In genomic region chr13:42715909-42716308, GRCh38 we compare ENCODE assay signal across 26 cellular contexts.
"Had no signal": no experiment of that assay in that cellular context is flagged by ENCODE, and none has a peak within 500 bp of the region (broad histone marks: within the 10 kb centered on the region; RNA-seq: fewer than 3 reads in every experiment).

No MANE protein-coding gene starts in this region.

- H3K27ac ChIP-seq: dorsolateral prefrontal cortex, epithelial cell of prostate, foreskin keratinocyte, gastroesophageal sphincter, stomach, thyroid gland, vagina had no signal

- H3K9me3 Mint-ChIP-seq: nephron progenitor cell had no signal

- H3K4me3 ChIP-seq: dorsolateral prefrontal cortex, gastroesophageal sphincter, smooth muscle cell, stomach, thyroid gland, vagina had no signal

- H3K27ac Mint-ChIP-seq: immature natural killer cell; naive thymus-derived CD8-positive, alpha-beta T cell; nephron progenitor cell had no signal

- H3K4me3 Mint-ChIP-seq: immature natural killer cell; naive thymus-derived CD8-positive, alpha-beta T cell; nephron progenitor cell had no signal

- H3K9me3 ChIP-seq: gastroesophageal sphincter, stomach, thyroid gland, vagina had no signal

- H3K4me1 Mint-ChIP-seq: immature natural killer cell; naive thymus-derived CD8-positive, alpha-beta T cell; nephron progenitor cell had no signal

- H3K27me3 ChIP-seq: foreskin keratinocyte, gastroesophageal sphincter, thyroid gland, vagina had no signal

- H3K4me1 ChIP-seq: gastroesophageal sphincter, stomach, thyroid gland, vagina had no signal

- ATAC-seq: esophagus mucosa; foreskin keratinocyte; gastroesophageal sphincter; naive thymus-derived CD8-positive, alpha-beta T cell; sciatic nerve had no signal

- H3K36me3 ChIP-seq: gastroesophageal sphincter, stomach, thyroid gland, vagina had no signal

- H3K36me3 Mint-ChIP-seq: immature natural killer cell; naive thymus-derived CD8-positive, alpha-beta T cell had no signal

- DNase-seq: cerebellar nuclear complex; dorsolateral prefrontal cortex; effector CD4-positive, alpha-beta T cell; foreskin keratinocyte; hypothalamus; immature natural killer cell; islet precursor cell; kidney glomerular epithelial cell; naive thymus-derived CD8-positive, alpha-beta T cell; nephron progenitor cell; nucleus accumbens; retina; stimulated activated CD4-positive, alpha-beta T cell treated with anti-CD3 and anti-CD28 coated beads, Interleukin-12 subunit alpha, Interleukin-12 subunit beta, amount 100 ng/mL, for 4 hours; stimulated activated CD4-positive, alpha-beta T cell treated with anti-CD3 and anti-CD28 coated beads, Interleukin-1b, Interleukin-23, amount 100 ng/mL, for 48 hours; stimulated activated CD4-positive, alpha-beta T cell treated with anti-CD3 and anti-CD28 coated beads, Interleukin-4, amount 100 ng/mL, for 1 hour; stimulated activated CD8-positive, alpha-beta memory T cell treated with anti-CD3 and anti-CD28 coated beads, Interleukin-4, amount 100 ng/mL, for 48 hours; stimulated activated naive CD4-positive, alpha-beta T cell; stomach; thyroid gland; trophoblast cell had no signal

- H3K4me2 ChIP-seq: smooth muscle cell had no signal
